Comparison of ENCODE assay signal across 22 cellular contexts in the genomic region with DNA sequence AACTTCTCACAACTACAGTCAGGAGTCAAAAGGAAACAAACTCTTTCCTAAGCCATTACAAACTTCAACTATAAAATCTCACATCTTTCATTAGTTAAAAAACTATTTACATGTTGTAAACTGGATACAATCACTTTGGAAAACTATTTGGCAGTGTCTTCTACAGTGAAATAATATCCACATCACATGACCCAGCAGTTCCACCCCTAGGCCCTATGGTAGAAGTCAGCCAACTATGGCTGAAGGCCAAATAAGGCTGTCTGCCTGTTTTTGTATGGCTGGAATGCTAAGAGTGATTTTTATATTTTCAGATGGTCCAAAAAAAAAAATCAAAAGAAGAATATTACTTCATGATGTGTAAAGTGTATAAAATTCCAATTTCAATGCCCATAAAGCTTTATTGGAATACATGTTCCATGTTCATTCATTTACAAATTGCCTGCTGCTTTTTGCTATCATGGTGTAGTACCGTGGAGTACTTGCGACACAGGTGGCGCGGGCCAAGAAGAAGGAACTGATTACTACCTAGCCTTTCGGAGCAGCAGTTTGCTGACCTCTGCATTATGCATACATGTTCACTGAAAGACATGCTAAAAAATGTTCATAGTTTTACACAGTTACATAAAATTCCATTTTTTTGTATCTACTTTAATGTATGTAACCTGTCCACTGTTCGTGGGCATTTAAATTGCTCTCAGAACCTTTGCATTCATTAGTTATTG.
DNase-seq lines count a peak whose midpoint lies in the region; ATAC-seq and TF ChIP-seq lines count a peak whose summit lies in the region.
"Had no signal": no experiment of that assay in that cellular context is flagged by ENCODE, and none has a peak within 500 bp of the region (broad histone marks: within the 10 kb centered on the region; RNA-seq: fewer than 3 reads in every experiment).

No MANE protein-coding gene starts in this region.

- TF ChIP-seq CTCF in MCF 10A (IDR thresholded peaks at IDR 0.05; ENCODE audit: unreplicated experiment) (no peak), breast epithelium (IDR thresholded peaks at IDR 0.05) (no peak), fibroblast of pulmonary artery (IDR thresholded peaks at IDR 0.05; ENCODE audit: low read length, missing control alignments) (no peak)

- DNase-seq in MCF 10A (ENCODE audit: unreplicated experiment), result peak; percentile 2
- no peak for DNase-seq in breast epithelium (ENCODE audit: low spot score in 2 of 2)
- peak; percentile 13 for DNase-seq in MV-4-11 (lab: John Stamatoyannopoulos, UW)
- peak; percentile 20 for DNase-seq in fibroblast of pulmonary artery (ENCODE audit: low read depth)
- DNase-seq in stromal cell of bone marrow (ENCODE audit: low read depth), result peak; percentile 29
- DNase-seq in iPS-NIHi7 (ENCODE audit: extremely low spot score), result no peak
- DNase-seq in activated naive CD4-positive, alpha-beta T cell treated with anti-CD3 and anti-CD28 coated beads for 36 hours, result no peak
- DNase-seq: activated CD8-positive, alpha-beta memory T cell treated with anti-CD3 and anti-CD28 coated beads, Interleukin-2, amount 50 U/mL, for 48 hours; activated gamma-delta T cell; amygdala; DND-41; effector memory CD8-positive, alpha-beta T cell; foreskin melanocyte; HFFc6; NCI-H2029; NCI-H524; T-helper 17 cell had no signal

- TF ChIP-seq POLR2A in breast epithelium (IDR thresholded peaks at IDR 0.05), result no peak

- ATAC-seq in GM19452 (IDR thresholded peaks at IDR 0.05; ENCODE audit: unreplicated experiment), result no peak
- ATAC-seq: effector memory CD8-positive, alpha-beta T cell; T-helper 17 cell had no signal

- intact Hi-C loops in MCF 10A (cut with micrococcal nuclease) (loop anchor here (5.0 kb wide), 1 partner anchor 128 kb away; a partner anchor contains a TSS), breast epithelium (cut with DNase I; ENCODE audit: low total_unique reads) (no loop called here)
- intact Hi-C loops in activated naive CD4-positive, alpha-beta T cell treated with anti-CD3 and anti-CD28 coated beads for 36 hours (cut with micrococcal nuclease), result no loop called here

- no peaks in the 10 kb centered on the region for H3K9me3 ChIP-seq in breast epithelium

- no peaks in the 10 kb centered on the region for H3K9me3 Mint-ChIP-seq in MCF 10A (ENCODE audit: unreplicated experiment)
- H3K9me3 Mint-ChIP-seq in activated naive CD4-positive, alpha-beta T cell treated with anti-CD3 and anti-CD28 coated beads for 36 hours, result peaks cover 8% of the 10 kb centered on the region

- no peak overlapping the region for H3K4me3 Mint-ChIP-seq in MCF 10A (ENCODE audit: unreplicated experiment)
- no peak overlapping the region for H3K4me3 Mint-ChIP-seq in activated naive CD4-positive, alpha-beta T cell treated with anti-CD3 and anti-CD28 coated beads for 36 hours
- H3K4me3 Mint-ChIP-seq: effector memory CD8-positive, alpha-beta T cell; HFFc6; IgD-negative memory B cell; neural crest cell; T-helper 17 cell had no signal

- POLR2A ChIA-PET in MCF 10A (lab: Yijun Ruan, JAX), result no interaction called here

- no peak overlapping the region for H3K27ac Mint-ChIP-seq in MCF 10A (ENCODE audit: low read depth, unreplicated experiment)
- H3K27ac Mint-ChIP-seq in activated naive CD4-positive, alpha-beta T cell treated with anti-CD3 and anti-CD28 coated beads for 36 hours, result no peak overlapping the region
- H3K27ac Mint-ChIP-seq: effector memory CD8-positive, alpha-beta T cell; HFFc6; IgD-negative memory B cell; T-helper 17 cell had no signal

- H3K27ac ChIP-seq in breast epithelium, result no peak overlapping the region
- H3K27ac ChIP-seq: HL-60, VCaP had no signal

- no peaks in the 10 kb centered on the region for H3K4me1 ChIP-seq in breast epithelium

- H3K4me3 ChIP-seq in breast epithelium (no peak overlapping the region), fibroblast of pulmonary artery (replicated peaks; ENCODE audit: low read depth, low read length) (no peak overlapping the region)

- H3K27me3 Mint-ChIP-seq in MCF 10A (ENCODE audit: insufficient read depth, unreplicated experiment), result no peaks in the 10 kb centered on the region
- H3K27me3 Mint-ChIP-seq in activated naive CD4-positive, alpha-beta T cell treated with anti-CD3 and anti-CD28 coated beads for 36 hours (ENCODE audit: low read depth), result no peaks in the 10 kb centered on the region
- H3K27me3 Mint-ChIP-seq: effector memory CD8-positive, alpha-beta T cell; IgD-negative memory B cell; T-helper 17 cell had no signal

- H3K36me3 ChIP-seq in breast epithelium, result no peaks in the 10 kb centered on the region

- CTCF ChIA-PET in MCF 10A (lab: Yijun Ruan, JAX), result interaction anchor here (0.7 to 1.1 kb wide), 3 partner anchors 10 to 384 kb away, joined by 3 to 4 read pairs (median 3); no protein-coding TSS in a partner anchor
- CTCF ChIA-PET in activated naive CD4-positive, alpha-beta T cell treated with anti-CD3 and anti-CD28 coated beads for 36 hours (lab: Charles Lee), result no interaction called here

- BruUV-seq in MCF 10A (replicated peaks; lab: Mats Ljungman, UMichigan), result no TSS peak

- no peaks in the 10 kb centered on the region for H3K27me3 ChIP-seq in breast epithelium

- peaks cover 5% of the 10 kb centered on the region for H3K4me1 Mint-ChIP-seq in MCF 10A (ENCODE audit: insufficient read depth, unreplicated experiment)
- H3K4me1 Mint-ChIP-seq in activated naive CD4-positive, alpha-beta T cell treated with anti-CD3 and anti-CD28 coated beads for 36 hours (ENCODE audit: low read depth), result peaks cover 6% of the 10 kb centered on the region
- H3K4me1 Mint-ChIP-seq: neural crest cell had no signal

- no peaks in the 10 kb centered on the region for H3K36me3 Mint-ChIP-seq in MCF 10A (ENCODE audit: insufficient read depth, unreplicated experiment)
- H3K36me3 Mint-ChIP-seq in activated naive CD4-positive, alpha-beta T cell treated with anti-CD3 and anti-CD28 coated beads for 36 hours (ENCODE audit: low read depth), result peaks cover 22% of the 10 kb centered on the region

Comparison
In these comparisons a context has a peak if more than half of its experiments do, and no peak if none do; other contexts are left out.
1. DNase-seq: peak in MCF 10A (single experiment), MV-4-11 (single experiment), fibroblast of pulmonary artery (single experiment) and stromal cell of bone marrow (single experiment); none in breast epithelium (0 of 2), iPS-NIHi7 (single experiment) and activated naive CD4-positive, alpha-beta T cell treated with anti-CD3 and anti-CD28 coated beads for 36 hours (single experiment).